7 cellular contexts compared by ENCODE assay signal in the genomic region with DNA sequence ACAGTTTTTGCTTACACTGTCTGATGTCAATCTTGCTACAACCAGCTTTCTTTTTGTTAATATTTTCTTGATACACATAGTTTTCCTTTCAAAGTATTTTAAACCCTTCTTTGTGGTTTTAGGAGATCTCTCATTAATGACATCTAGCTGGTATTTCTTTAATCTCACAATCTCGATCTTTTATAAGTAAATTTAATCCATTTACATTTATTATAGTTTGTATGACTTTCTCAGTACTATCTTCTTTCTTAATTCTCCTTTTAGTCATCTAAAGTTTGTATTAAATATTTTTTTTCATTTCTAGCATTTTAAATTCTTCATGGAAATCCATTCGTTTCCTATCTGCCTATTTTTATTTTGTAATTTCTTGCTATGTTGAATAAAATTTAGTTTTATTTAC.
"Had no signal": no experiment of that assay in that cellular context is flagged by ENCODE, and none has a peak within 500 bp of the region (broad histone marks: within the 10 kb centered on the region; RNA-seq: fewer than 3 reads in every experiment).

No MANE protein-coding gene starts in this region.

- H3K27ac ChIP-seq: HL-60, KMS-11 had no signal

- ATAC-seq: HepG2 had no signal

- H3K4me2 ChIP-seq: KMS-11 had no signal

- FAIRE-seq: HepG2, HTR-8/SVneo had no signal

- H3K9ac ChIP-seq: KMS-11 had no signal

- DNase-seq: IMR-90, KBM-7, KG1 had no signal
